ENCODE assay signal across 10 cellular contexts in genomic region chr12:76080729-76081415, GRCh38. TPM values are rescaled to one million over a fixed set of nuclear protein-coding genes. Genes with fewer than 3 reads are reported as not detected.
DNase-seq lines count a peak whose midpoint lies in the region; ATAC-seq and TF ChIP-seq lines count a peak whose summit lies in the region.
"Had no signal": no experiment of that assay in that cellular context is flagged by ENCODE, and none has a peak within 500 bp of the region (broad histone marks: within the 10 kb centered on the region; RNA-seq: fewer than 3 reads in every experiment).

No MANE protein-coding gene starts in this region.

- CTCF ChIA-PET in PC-9 (lab: Charles Lee): interaction anchor here (0.6 kb wide), 1 partner anchor 209 kb away, joined by 3 read pairs; no protein-coding TSS in a partner anchor

- peaks cover 13% of the 10 kb centered on the region for H3K9me3 ChIP-seq in BLaER1
- peaks cover 7% of the 10 kb centered on the region; the same call in 1 of the 2 replicates for H3K9me3 ChIP-seq in PC-9 (ENCODE audit: insufficient read depth, low read depth)

- H3K4me1 ChIP-seq in BLaER1 (peaks cover 46% of the 10 kb centered on the region), PC-9 (replicated peaks; ENCODE audit: insufficient read depth) (peaks cover 31% of the 10 kb centered on the region), foreskin keratinocyte (peaks cover 45% of the 10 kb centered on the region)

- H3K4me3 ChIP-seq in BLaER1 (no peak overlapping the region), GM12864 (ENCODE audit: low read depth, low read length) (no peak overlapping the region), PC-9 (no peak overlapping the region)

- H4K20me1 ChIP-seq in BLaER1 (peaks cover 85% of the 10 kb centered on the region), PC-9 (ENCODE audit: insufficient read depth) (peaks cover 23% of the 10 kb centered on the region; the same call in 1 of the 2 replicates)

- no peaks in the 10 kb centered on the region for H3K27me3 ChIP-seq in BLaER1
- H3K27me3 ChIP-seq in PC-9 (ENCODE audit: insufficient read depth, low read depth): no peaks in the 10 kb centered on the region
- no peaks in the 10 kb centered on the region for H3K27me3 ChIP-seq in foreskin keratinocyte

- no peaks in the 10 kb centered on the region for H3K9me2 ChIP-seq in PC-9 (ENCODE audit: insufficient read depth)

- H3F3A ChIP-seq in PC-9 (ENCODE audit: insufficient read depth, low read depth): peaks cover 15% of the 10 kb centered on the region; the same call in 1 of the 2 replicates

- no TSS peak for BruUV-seq in PC-9 (replicated peaks; lab: Mats Ljungman, UMichigan)

- H3K27ac ChIP-seq in BLaER1 (no peak overlapping the region), PC-9 (no peak overlapping the region), foreskin keratinocyte (no peak overlapping the region)

- peak overlapping the region; percentile 95 for H3K4me2 ChIP-seq in BLaER1
- peak overlapping the region; percentile 98 for H3K4me2 ChIP-seq in PC-9

- H3K36me3 ChIP-seq in BLaER1 (peaks cover 46% of the 10 kb centered on the region), PC-9 (ENCODE audit: low read depth) (peaks cover 54% of the 10 kb centered on the region)

- intact Hi-C loops in PC-9 (cut with micrococcal nuclease; ENCODE audit: unreplicated experiment): loop anchor here (5.0 to 10.0 kb wide), 2 partner anchors 76 to 374 kb away; no protein-coding TSS in a partner anchor

- peaks cover 85% of the 10 kb centered on the region for H3K79me2 ChIP-seq in PC-9 (ENCODE audit: low read depth)

- H3K9ac ChIP-seq in BLaER1: no peak overlapping the region

- POLR2A ChIA-PET in PC-9 (lab: Charles Lee; ENCODE audit: unreplicated experiment): no interaction called here

- no peak for ATAC-seq in foreskin keratinocyte

- no peak for DNase-seq in GM12864 (ENCODE audit: low read depth)
- no peak for DNase-seq in PC-9
- no peak for DNase-seq in foreskin keratinocyte
- no peak for DNase-seq in HK-2 (ENCODE audit: unreplicated experiment)
- no peak for DNase-seq in cerebellar nuclear complex (lab: John Stamatoyannopoulos, UW)
- DNase-seq in NCI-H2196 (lab: John Stamatoyannopoulos, UW; ENCODE audit: unreplicated experiment): no peak
- no peak for DNase-seq in NCI-H128 (lab: John Stamatoyannopoulos, UW; ENCODE audit: unreplicated experiment)
- DNase-seq: activated naive CD4-positive, alpha-beta T cell treated with anti-CD3 and anti-CD28 coated beads for 36 hours; nucleus accumbens had no signal

- no peak overlapping the region for H2AFZ ChIP-seq in PC-9

- TF ChIP-seq CTCF in GM12864 (IDR thresholded peaks at IDR 0.05; ENCODE audit: low read depth, low read length, missing control alignments): peak; percentile 34
- peak; percentile 32 for TF ChIP-seq CTCF in PC-9 (conservative IDR thresholded peaks at IDR 0.05)
- peak; percentile 35 for TF ChIP-seq CTCF in foreskin keratinocyte (conservative IDR thresholded peaks at IDR 0.05)

RNA-seq across cellular contexts. Expression of gene NAP1L1, which starts 3.6 kb away (rescaled TPM):
- 466 and 587 TPM in 2 replicates for total RNA-seq in PC-9 (2021)
- 423 and 448 TPM in 2 replicates for total RNA-seq in foreskin keratinocyte
- 359 and 389 TPM in 2 replicates for polyA plus RNA-seq in foreskin keratinocyte

RNA-seq across cellular contexts. Expression of gene PHLDA1, which starts 49.3 kb away (rescaled TPM):
- total RNA-seq in PC-9 (2021) (29.1 and 38.3 TPM in 2 replicates), foreskin keratinocyte (126 and 138 TPM in 2 replicates)
- 80.4 and 82.7 TPM in 2 replicates for polyA plus RNA-seq in foreskin keratinocyte
